In genomic region chr16:67665598-67665997, GRCh38 we compare ENCODE assay signal across 6 cellular contexts. TPM values are rescaled to one million over a fixed set of nuclear protein-coding genes. Genes with fewer than 3 reads are reported as not detected.
DNase-seq lines count a peak whose midpoint lies in the region; ATAC-seq and TF ChIP-seq lines count a peak whose summit lies in the region.

No MANE protein-coding gene starts in this region.

- H3K27me3 ChIP-seq in heart right ventricle, result no peaks in the 10 kb centered on the region
- H3K27me3 ChIP-seq in upper lobe of left lung, result no peaks in the 10 kb centered on the region

- no peak for TF ChIP-seq EP300 in upper lobe of left lung (IDR thresholded peaks at IDR 0.05)

- intact Hi-C loops in heart right ventricle (cut with DNase I) (loop anchor here in 4 of 10 donors (5.0 to 10.0 kb wide), 4 partner anchors 103 to 171 kb away; partner anchors contain the start of genes CTCF (in 2 of the 4), RANBP10 (in 1 of the 4) and TSNAXIP1 (in 1 of the 4)), Right ventricle myocardium inferior (cut with DNase I) (no loop called here)

- peaks cover 14 to 46% (median 31%) of the 10 kb centered on the region in 9 donors for H3K4me1 ChIP-seq in heart right ventricle
- peaks cover 32 to 42% (median 36%) of the 10 kb centered on the region in 4 donors for H3K4me1 ChIP-seq in upper lobe of left lung

- WGBS in heart right ventricle, 2 donors, result 75 to 78% methylated on average over 5 of the region's 5 CpGs
- WGBS in upper lobe of left lung, 2 donors, result 72 to 74% methylated on average over 5 of the region's 5 CpGs

- TF ChIP-seq CTCF in heart right ventricle (IDR thresholded peaks at IDR 0.05) (no peak), foreskin fibroblast (IDR thresholded peaks at IDR 0.05; ENCODE audit: low read depth, low read length) (no peak), upper lobe of left lung (IDR thresholded peaks at IDR 0.05) (no peak)

- no peak for ATAC-seq in heart right ventricle
- no peak for ATAC-seq in Right ventricle myocardium inferior
- no peak for ATAC-seq in upper lobe of left lung (ENCODE audit: low FRiP score in 2 of 2)
- no peak for ATAC-seq in HG02763 (IDR thresholded peaks at IDR 0.05; ENCODE audit: unreplicated experiment)

- no peak for TF ChIP-seq POLR2A in upper lobe of left lung (IDR thresholded peaks at IDR 0.05)

- H3K4me3 ChIP-seq in heart right ventricle, result peak overlapping the region; percentile 58 to 92 (median 87)
- H3K4me3 ChIP-seq in foreskin fibroblast (ENCODE audit: low read depth in 1 of 2, low read length in 2 of 2), result peak overlapping the region; percentile 60 to 63
- peak overlapping the region in 3 of 4 donors; percentile 92 to 98 (median 95) for H3K4me3 ChIP-seq in upper lobe of left lung

- H3K27ac ChIP-seq in heart right ventricle (peak overlapping the region in 3 of 10 donors; percentile 92 to 95 (median 94)), upper lobe of left lung (peak overlapping the region in 3 of 4 donors; percentile 85 to 97 (median 94))

- DNase-seq in heart right ventricle (no peak), Right ventricle myocardium inferior (ENCODE audit: missing footprints) (no peak), foreskin fibroblast (no peak), upper lobe of left lung (no peak), NK-92 (lab: John Stamatoyannopoulos, UW; ENCODE audit: unreplicated experiment) (no peak)

- no peaks in the 10 kb centered on the region for H3K9me3 ChIP-seq in heart right ventricle
- H3K9me3 ChIP-seq in upper lobe of left lung, result no peaks in the 10 kb centered on the region

- H3K36me3 ChIP-seq in heart right ventricle (peaks cover 0 to 27% (median 0%) of the 10 kb centered on the region in 9 donors), upper lobe of left lung (peaks cover 0 to 21% (median 11%) of the 10 kb centered on the region in 4 donors)

RNA-seq across cellular contexts. Expression of gene ENKD1, which starts 1.0 kb away (rescaled TPM):
- 10 to 100 TPM in 1 of 10 donors, 1 to 10 TPM in 9; 3.6 to 12.7 (median 8.4) TPM for total RNA-seq in heart right ventricle
- polyA plus RNA-seq in heart right ventricle, result 10 to 100 TPM; 24.5 to 30.9 TPM
- 9.9 TPM for total RNA-seq in Right ventricle myocardium inferior
- total RNA-seq in upper lobe of left lung, result 10 to 100 TPM; 18.2 to 50.3 (median 28.5) TPM

RNA-seq across cellular contexts. Expression of gene C16orf86, which starts 1.0 kb away (rescaled TPM):
- total RNA-seq in heart right ventricle, result 1 to 10 TPM; 2.8 to 5.6 (median 4.3) TPM
- polyA plus RNA-seq in heart right ventricle, result 1 to 10 TPM; 2.6 to 3.7 TPM
- total RNA-seq in Right ventricle myocardium inferior, result 3.0 TPM
- total RNA-seq in upper lobe of left lung, result 10 to 100 TPM in 1 of 6 donors, 1 to 10 TPM in 5; 1.2 to 22.0 (median 5.2) TPM

RNA-seq across cellular contexts. Expression of gene PARD6A, which starts 4.8 kb away (rescaled TPM):
- total RNA-seq in heart right ventricle (1 to 10 TPM; 1.7 to 5.9 (median 2.2) TPM), Right ventricle myocardium inferior (3.7 TPM), upper lobe of left lung (1 to 10 TPM; 2.1 to 9.3 (median 6.6) TPM)
- 1 to 10 TPM; 2.7 to 5.8 TPM for polyA plus RNA-seq in heart right ventricle

RNA-seq across cellular contexts. Expression of gene ACD, which starts 5.5 kb away (rescaled TPM):
- 10 to 100 TPM in 1 of 10 donors, 1 to 10 TPM in 9; 6.9 to 11.3 (median 8.6) TPM for total RNA-seq in heart right ventricle
- 10 to 100 TPM in 1 of 2 donors, 1 to 10 TPM in 1; 7.7 to 15.0 TPM for polyA plus RNA-seq in heart right ventricle
- 9.7 TPM for total RNA-seq in Right ventricle myocardium inferior
- 10 to 100 TPM; 15.8 to 25.1 (median 18.8) TPM for total RNA-seq in upper lobe of left lung

RNA-seq across cellular contexts. Expression of gene CARMIL2, which starts 20.7 kb away (rescaled TPM):
- total RNA-seq in heart right ventricle, result 1 to 10 TPM in 3 of 10 donors, under 1 TPM in 6, not detected in 1; 0.27 to 2.7 (median 0.60) TPM
- 1 to 10 TPM in 1 of 2 donors, under 1 TPM in 1; 0.16 to 1.2 TPM for polyA plus RNA-seq in heart right ventricle
- 0.30 TPM for total RNA-seq in Right ventricle myocardium inferior
- total RNA-seq in upper lobe of left lung, result 10 to 100 TPM in 1 of 6 donors, 1 to 10 TPM in 5; 1.8 to 55.5 (median 4.0) TPM
